ENCODE assay signal across 12 cellular contexts in the genomic region with DNA sequence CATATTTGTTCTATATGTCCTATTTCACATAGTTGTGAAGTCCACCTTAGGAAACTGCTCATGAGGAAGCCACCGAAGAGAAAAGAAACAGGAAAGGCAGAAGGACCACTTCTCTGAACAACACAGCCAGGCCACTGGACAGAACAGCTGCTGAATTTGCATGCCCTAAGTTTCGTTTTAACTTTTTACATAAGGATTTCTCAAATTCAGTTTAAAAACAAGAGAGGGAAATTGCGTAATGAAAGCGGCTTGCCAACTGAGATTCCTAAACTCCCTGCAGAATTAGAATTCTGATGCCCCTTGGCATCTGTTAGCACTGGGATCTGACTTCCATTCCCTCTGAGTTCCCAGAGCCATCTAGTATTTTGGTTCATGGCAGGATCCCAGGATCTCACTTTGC. TPM values are rescaled to one million over a fixed set of nuclear protein-coding genes. Genes with fewer than 3 reads are reported as not detected.
DNase-seq lines count a peak whose midpoint lies in the region; ATAC-seq, FAIRE-seq and TF ChIP-seq lines count a peak whose summit lies in the region.
"Had no signal": no experiment of that assay in that cellular context is flagged by ENCODE, and none has a peak within 500 bp of the region (broad histone marks: within the 10 kb centered on the region; RNA-seq: fewer than 3 reads in every experiment).

No MANE protein-coding gene starts in this region.

- H3K36me3 Mint-ChIP-seq in natural killer cell treated with Interleukin-12 subunit alpha and Interleukin-12 subunit beta and Interleukin-15 and Interleukin-18, amount 100 ng/mL, for 72 hours: no peaks in the 10 kb centered on the region
- H3K36me3 Mint-ChIP-seq: mesothelial cell of epicardium had no signal

- peak overlapping the region; percentile 7; the same call in 1 of the 2 replicates for H3K4me2 ChIP-seq in GM12878 (ENCODE audit: control insufficient read depth, insufficient read depth)

- whole genome bisulfite sequencing in GM12878 (ENCODE audit: insufficient coverage, insufficient replicate concordance, low lambda C conversion rate, missing lambda C conversion rate): 10% methylated on average over 4 of the region's 4 CpGs
- 49 to 58% (median 55%) methylated on average over 4 of the region's 4 CpGs for WGBS in stomach, 5 donors

- no peak for ATAC-seq in GM12878
- peak; percentile 71 for ATAC-seq in left ventricle myocardium superior
- no peak for ATAC-seq in natural killer cell treated with Interleukin-12 subunit alpha and Interleukin-12 subunit beta and Interleukin-15 and Interleukin-18, amount 100 ng/mL, for 72 hours
- ATAC-seq: foreskin keratinocyte had no signal

- H3K36me3 ChIP-seq in GM12878 (ENCODE audit: control insufficient read depth in 2 of 2, insufficient read depth in 2 of 2, low read length in 1 of 2) (no peaks in the 10 kb centered on the region), stomach (no peaks in the 10 kb centered on the region)

- no peak for TF ChIP-seq RAD21 in GM12878 (IDR thresholded peaks at IDR 0.05; ENCODE audit: insufficient read depth, low read depth, low read length)

- CTCF ChIA-PET in GM12878 (lab: Yijun Ruan, JAX): no interaction called here

- H3K9me3 ChIP-seq in GM12878 (replicated peaks; ENCODE audit: control insufficient read depth, insufficient read depth, low read length) (no peaks in the 10 kb centered on the region), stomach (no peaks in the 10 kb centered on the region)

- H3K4me1 Mint-ChIP-seq in natural killer cell treated with Interleukin-12 subunit alpha and Interleukin-12 subunit beta and Interleukin-15 and Interleukin-18, amount 100 ng/mL, for 72 hours (ENCODE audit: low read depth in 2 of 2): peaks cover 0 to 11% of the 10 kb centered on the region in 2 donors

- H3K9me3 Mint-ChIP-seq in natural killer cell treated with Interleukin-12 subunit alpha and Interleukin-12 subunit beta and Interleukin-15 and Interleukin-18, amount 100 ng/mL, for 72 hours: no peaks in the 10 kb centered on the region
- H3K9me3 Mint-ChIP-seq: mesothelial cell of epicardium; T-helper 2 cell treated with Interferon-gamma antibody and Interleukin-4, amounts not matched to agents 5 μg/mL and 100 μg/mL, for 36 hours had no signal

- intact Hi-C loops in GM12878 (cut with micrococcal nuclease; ENCODE audit: unreplicated experiment): no loop called here
- intact Hi-C loops in left ventricle myocardium superior (cut with micrococcal nuclease): no loop called here
- intact Hi-C loops in stomach (cut with DNase I; ENCODE audit: low total_unique reads): no loop called here

- H3K4me3 ChIP-seq in GM08714 (ENCODE audit: low read length) (peak overlapping the region; percentile 17; the same call in 1 of the 2 replicates), GM12878 (no peak overlapping the region), stomach (no peak overlapping the region)

- H2AFZ ChIP-seq in GM12878 (ENCODE audit: control insufficient read depth, low read depth, low read length): no peak overlapping the region

- in situ Hi-C loops in GM12878 (cut with MboI): no loop called here

- H3K27me3 ChIP-seq in GM12878 (replicated peaks in 1 of 2; ENCODE audit: control insufficient read depth in 2 of 2, insufficient read depth in 2 of 2, low read length in 1 of 2): no peaks in the 10 kb centered on the region
- H3K27me3 ChIP-seq in stomach: peaks cover 0 to 6% (median 0%) of the 10 kb centered on the region in 3 donors

- no peak overlapping the region for H3K4me3 Mint-ChIP-seq in natural killer cell treated with Interleukin-12 subunit alpha and Interleukin-12 subunit beta and Interleukin-15 and Interleukin-18, amount 100 ng/mL, for 72 hours
- H3K4me3 Mint-ChIP-seq: mesothelial cell of epicardium; T-helper 2 cell treated with Interferon-gamma antibody and Interleukin-4, amounts not matched to agents 5 μg/mL and 100 μg/mL, for 36 hours had no signal

- H3K4me1 ChIP-seq in GM12878 (ENCODE audit: control insufficient read depth, insufficient read depth, low read length) (0 out of 2 replicates have a peak, but pooled peaks cover 3% of the 10 kb centered on the region), stomach (peaks cover 0 to 17% (median 9%) of the 10 kb centered on the region in 4 donors)
- H3K4me1 ChIP-seq: foreskin keratinocyte had no signal

- TF ChIP-seq CTCF in GM12878 (IDR thresholded peaks at IDR 0.05 in 2 of 3, conservative IDR thresholded peaks at IDR 0.05 in 1 of 3; ENCODE audit: control insufficient read depth in 2 of 3, extremely low read depth in 1 of 3, insufficient read depth in 1 of 3, low read depth in 3 of 3, low read length in 3 of 3): no peak
- no peak for TF ChIP-seq CTCF in stomach (IDR thresholded peaks at IDR 0.05)

- POLR2A ChIA-PET in GM12878 (lab: Charles Lee): no interaction called here

- H3K27ac Mint-ChIP-seq in natural killer cell treated with Interleukin-12 subunit alpha and Interleukin-12 subunit beta and Interleukin-15 and Interleukin-18, amount 100 ng/mL, for 72 hours: no peak overlapping the region
- H3K27ac Mint-ChIP-seq: mesothelial cell of epicardium; T-helper 2 cell treated with Interferon-gamma antibody and Interleukin-4, amounts not matched to agents 5 μg/mL and 100 μg/mL, for 36 hours had no signal

- no peaks in the 10 kb centered on the region for H3K79me2 ChIP-seq in GM12878 (ENCODE audit: control insufficient read depth, insufficient read depth, low read length)

- no peak overlapping the region for H3K9ac ChIP-seq in GM12878 (ENCODE audit: control insufficient read depth, insufficient read depth, low read length)

- no TSS peak for BruUV-seq in GM12878 (replicated peaks; lab: Mats Ljungman, UMichigan)

- SMC1A ChIA-PET in GM12878 (lab: Charles Lee; ENCODE audit: uncharacterized antibody, unreplicated experiment): no interaction called here

- H4K20me1 ChIP-seq in GM12878 (ENCODE audit: control insufficient read depth, insufficient read depth): no peaks in the 10 kb centered on the region

- TF ChIP-seq POLR2A in GM12878 (IDR thresholded peaks at IDR 0.05; ENCODE audit: low read depth, low read length) (no peak), stomach (IDR thresholded peaks at IDR 0.05) (no peak)

- no peak for FAIRE-seq in GM12878 (lab: Jason Lieb, UNC)

- peaks cover 24 to 55% of the 10 kb centered on the region in 2 donors for H3K27me3 Mint-ChIP-seq in natural killer cell treated with Interleukin-12 subunit alpha and Interleukin-12 subunit beta and Interleukin-15 and Interleukin-18, amount 100 ng/mL, for 72 hours

- RAD21 ChIA-PET in GM12878 (lab: Charles Lee; ENCODE audit: unreplicated experiment): no interaction called here

- TF ChIP-seq EP300 in GM12878 (IDR thresholded peaks at IDR 0.05; ENCODE audit: borderline replicate concordance in 1 of 2, control insufficient read depth in 1 of 2, low read depth in 2 of 2, low read length in 2 of 2) (no peak), stomach (IDR thresholded peaks at IDR 0.05) (no peak)

- H3K27ac ChIP-seq in GM12878 (ENCODE audit: control insufficient read depth, insufficient read depth) (no peak overlapping the region), stomach (peak overlapping the region in 4 of 5 donors; percentile 34 to 69 (median 46))
- H3K27ac ChIP-seq: foreskin keratinocyte had no signal

- DNase-seq in GM12878 (ENCODE audit: low read depth, low spot score) (no peak), left ventricle myocardium superior (peak; percentile 29), stomach (no peak), H4 (ENCODE audit: low spot score) (no peak)
- DNase-seq in natural killer cell treated with Interleukin-12 subunit alpha and Interleukin-12 subunit beta and Interleukin-15 and Interleukin-18, amount 100 ng/mL, for 72 hours (ENCODE audit: low spot score): no peak
- DNase-seq in NK-92 treated with Interleukin-12 subunit alpha and Interleukin-12 subunit beta, amount 100 ng/mL, for 24 hours (lab: John Stamatoyannopoulos, UW): no peak
- DNase-seq in activated CD4-positive, alpha-beta T cell treated with anti-CD3 and anti-CD28 coated beads for 48 hours: no peak
- DNase-seq: foreskin keratinocyte, NCI-H69 had no signal

RNA-seq across cellular contexts. Expression of a gene that starts 5.0 kb away (rescaled TPM):
- not detected in 2 replicates for total RNA-seq in GM12878 (2013; cell fraction: nucleolus; rRNA removed)
- total RNA-seq in GM12878 (2014; rRNA removed) (not detected in 2 replicates), GM12878 (2014; rRNA removed; fragmentation: Illumina TruSeq; extraction: Trizol) (not detected in 2 replicates), GM12878 (2021) (not detected in 2 replicates), left ventricle myocardium superior (0.40 TPM), stomach (1 to 10 TPM in 2 of 5 donors, not detected in 3; 1.3 to 6.7 TPM)
- not detected for polyA plus RNA-seq in GM12878 (2011; ENCODE audit: low read depth)
- polyA plus RNA-seq in GM12878 (2011; rRNA removed) (not detected in 2 replicates), GM12878 (2014; fragmentation: Illumina TruSeq; extraction: Trizol) (not detected in 2 replicates), GM12878 (2014; fragmentation: Nextera tagmentation; extraction: Ambion mirVana) (not detected), GM12878 (2014; rRNA removed) (not detected in 2 replicates), GM12878 (2016; fragmentation: Nextera tagmentation; extraction: Ambion mirVana) (not detected), stomach (1 to 10 TPM in 2 of 3 donors, under 1 TPM in 1; 0.63 to 3.6 (median 2.4) TPM)
- not detected in 2 replicates for polyA plus RNA-seq in GM12878 (2011; cell fraction: cytosol; rRNA removed)
- not detected in 2 replicates for polyA plus RNA-seq in GM12878 (2011; cell fraction: nucleus; rRNA removed)
- polyA plus RNA-seq in GM12878 (2012): not detected in 2 replicates
- polyA minus RNA-seq in GM12878 (2011; rRNA and poly(A)+ RNA removed): not detected in 2 replicates
- polyA minus RNA-seq in GM12878 (2011; cell fraction: cytosol; rRNA and poly(A)+ RNA removed): not detected in 2 replicates
- not detected in 2 replicates for polyA minus RNA-seq in GM12878 (2011; cell fraction: nucleus; rRNA and poly(A)+ RNA removed)
- total RNA-seq in natural killer cell treated with Interleukin-12 subunit alpha and Interleukin-12 subunit beta and Interleukin-15 and Interleukin-18, amount 100 ng/mL, for 72 hours: not detected
- total RNA-seq in H4 (2014; rRNA removed; shearing (Covaris generic)): not detected in 2 replicates
- total RNA-seq: foreskin keratinocyte, mesothelial cell of epicardium had no signal
- polyA plus RNA-seq: foreskin keratinocyte had no signal

RNA-seq across cellular contexts. Expression of a gene that starts 28.7 kb away (rescaled TPM):
- not detected in 2 replicates for total RNA-seq in GM12878 (2013; cell fraction: nucleolus; rRNA removed)
- total RNA-seq in GM12878 (2014; rRNA removed) (not detected in 2 replicates), GM12878 (2014; rRNA removed; fragmentation: Illumina TruSeq; extraction: Trizol) (not detected in 2 replicates), GM12878 (2021) (not detected in 2 replicates), left ventricle myocardium superior (5.4 TPM), stomach (1 to 10 TPM in 3 of 5 donors, not detected in 2; 2.0 to 4.0 (median 2.8) TPM)
- polyA plus RNA-seq in GM12878 (2011; ENCODE audit: low read depth): not detected
- polyA plus RNA-seq in GM12878 (2011; rRNA removed) (not detected in 2 replicates), GM12878 (2014; fragmentation: Illumina TruSeq; extraction: Trizol) (not detected in 2 replicates), GM12878 (2014; fragmentation: Nextera tagmentation; extraction: Ambion mirVana) (not detected), GM12878 (2014; rRNA removed) (not detected in 2 replicates), GM12878 (2016; fragmentation: Nextera tagmentation; extraction: Ambion mirVana) (not detected), stomach (10 to 100 TPM in 2 of 3 donors, 1 to 10 TPM in 1; 2.0 to 80.0 (median 29.0) TPM)
- not detected in 2 replicates for polyA plus RNA-seq in GM12878 (2011; cell fraction: cytosol; rRNA removed)
- polyA plus RNA-seq in GM12878 (2011; cell fraction: nucleus; rRNA removed): not detected in 2 replicates
- not detected in 2 replicates for polyA plus RNA-seq in GM12878 (2012)
- not detected in 2 replicates for polyA minus RNA-seq in GM12878 (2011; rRNA and poly(A)+ RNA removed)
- not detected in 2 replicates for polyA minus RNA-seq in GM12878 (2011; cell fraction: cytosol; rRNA and poly(A)+ RNA removed)
- not detected in 2 replicates for polyA minus RNA-seq in GM12878 (2011; cell fraction: nucleus; rRNA and poly(A)+ RNA removed)
- not detected for total RNA-seq in natural killer cell treated with Interleukin-12 subunit alpha and Interleukin-12 subunit beta and Interleukin-15 and Interleukin-18, amount 100 ng/mL, for 72 hours
- not detected in 2 replicates for total RNA-seq in H4 (2014; rRNA removed; shearing (Covaris generic))
- total RNA-seq: foreskin keratinocyte, mesothelial cell of epicardium had no signal
- polyA plus RNA-seq: foreskin keratinocyte had no signal

RNA-seq across cellular contexts. Expression of a gene that starts 42.0 kb away (rescaled TPM):
- not detected in 2 replicates for total RNA-seq in GM12878 (2013; cell fraction: nucleolus; rRNA removed)
- total RNA-seq in GM12878 (2014; rRNA removed) (not detected in 2 replicates), GM12878 (2014; rRNA removed; fragmentation: Illumina TruSeq; extraction: Trizol) (not detected in 2 replicates), GM12878 (2021) (not detected in 2 replicates), left ventricle myocardium superior (0.82 TPM), stomach (10 to 100 TPM in 1 of 5 donors, not detected in 4; 29.5 TPM)
- not detected for polyA plus RNA-seq in GM12878 (2011; ENCODE audit: low read depth)
- polyA plus RNA-seq in GM12878 (2011; rRNA removed) (not detected in 2 replicates), GM12878 (2014; fragmentation: Illumina TruSeq; extraction: Trizol) (not detected in 2 replicates), GM12878 (2014; fragmentation: Nextera tagmentation; extraction: Ambion mirVana) (not detected), GM12878 (2014; rRNA removed) (not detected in 2 replicates), GM12878 (2016; fragmentation: Nextera tagmentation; extraction: Ambion mirVana) (not detected), stomach (10 to 100 TPM in 1 of 3 donors, 1 to 10 TPM in 1, under 1 TPM in 1; 0.65 to 17.3 (median 6.7) TPM)
- not detected in 2 replicates for polyA plus RNA-seq in GM12878 (2011; cell fraction: cytosol; rRNA removed)
- polyA plus RNA-seq in GM12878 (2011; cell fraction: nucleus; rRNA removed): not detected in 2 replicates
- not detected in 2 replicates for polyA plus RNA-seq in GM12878 (2012)
- polyA minus RNA-seq in GM12878 (2011; rRNA and poly(A)+ RNA removed): not detected in 2 replicates
- polyA minus RNA-seq in GM12878 (2011; cell fraction: cytosol; rRNA and poly(A)+ RNA removed): not detected in 2 replicates
- not detected in 2 replicates for polyA minus RNA-seq in GM12878 (2011; cell fraction: nucleus; rRNA and poly(A)+ RNA removed)
- total RNA-seq in natural killer cell treated with Interleukin-12 subunit alpha and Interleukin-12 subunit beta and Interleukin-15 and Interleukin-18, amount 100 ng/mL, for 72 hours: not detected
- not detected in 2 replicates for total RNA-seq in H4 (2014; rRNA removed; shearing (Covaris generic))
- total RNA-seq: foreskin keratinocyte, mesothelial cell of epicardium had no signal
- polyA plus RNA-seq: foreskin keratinocyte had no signal

RNA-seq across cellular contexts. Expression of a gene that starts 44.3 kb away (rescaled TPM):
- total RNA-seq in GM12878 (2013; cell fraction: nucleolus; rRNA removed): not detected in 2 replicates
- not detected in 2 replicates for total RNA-seq in GM12878 (2014; rRNA removed)
- not detected in 2 replicates for total RNA-seq in GM12878 (2014; rRNA removed; fragmentation: Illumina TruSeq; extraction: Trizol)
- total RNA-seq in GM12878 (2021): not detected in 2 replicates
- not detected for polyA plus RNA-seq in GM12878 (2011; ENCODE audit: low read depth)
- not detected in 2 replicates for polyA plus RNA-seq in GM12878 (2011; rRNA removed)
- not detected in 2 replicates for polyA plus RNA-seq in GM12878 (2011; cell fraction: cytosol; rRNA removed)
- polyA plus RNA-seq in GM12878 (2011; cell fraction: nucleus; rRNA removed): not detected in 2 replicates
- polyA plus RNA-seq in GM12878 (2012): not detected in 2 replicates
- not detected in 2 replicates for polyA plus RNA-seq in GM12878 (2014; fragmentation: Illumina TruSeq; extraction: Trizol)
- not detected for polyA plus RNA-seq in GM12878 (2014; fragmentation: Nextera tagmentation; extraction: Ambion mirVana)
- polyA plus RNA-seq in GM12878 (2014; rRNA removed): not detected in 2 replicates
- polyA plus RNA-seq in GM12878 (2016; fragmentation: Nextera tagmentation; extraction: Ambion mirVana): not detected
- not detected in 2 replicates for polyA minus RNA-seq in GM12878 (2011; rRNA and poly(A)+ RNA removed)
- not detected in 2 replicates for polyA minus RNA-seq in GM12878 (2011; cell fraction: cytosol; rRNA and poly(A)+ RNA removed)
- polyA minus RNA-seq in GM12878 (2011; cell fraction: nucleus; rRNA and poly(A)+ RNA removed): not detected in 2 replicates
- not detected for total RNA-seq in left ventricle myocardium superior
- total RNA-seq in stomach: not detected
- not detected for polyA plus RNA-seq in stomach
- not detected for total RNA-seq in natural killer cell treated with Interleukin-12 subunit alpha and Interleukin-12 subunit beta and Interleukin-15 and Interleukin-18, amount 100 ng/mL, for 72 hours
- total RNA-seq in H4 (2014; rRNA removed; shearing (Covaris generic)): not detected in 2 replicates
- total RNA-seq: foreskin keratinocyte, mesothelial cell of epicardium had no signal
- polyA plus RNA-seq: foreskin keratinocyte had no signal

RNA-seq across cellular contexts. Expression of a gene that starts 48.8 kb away (rescaled TPM):
- total RNA-seq in GM12878 (2013; cell fraction: nucleolus; rRNA removed): not detected in 2 replicates
- 0.28 and 0.33 TPM in 2 replicates for total RNA-seq in GM12878 (2014; rRNA removed)
- not detected in 2 replicates for total RNA-seq in GM12878 (2014; rRNA removed; fragmentation: Illumina TruSeq; extraction: Trizol)
- 0.54 TPM in 1 of 2 replicates, not detected in the other for total RNA-seq in GM12878 (2021)
- not detected for polyA plus RNA-seq in GM12878 (2011; ENCODE audit: low read depth)
- polyA plus RNA-seq in GM12878 (2011; rRNA removed): 0.14 TPM in 1 of 2 replicates, not detected in the other
- polyA plus RNA-seq in GM12878 (2011; cell fraction: cytosol; rRNA removed): 0.15 TPM in 1 of 2 replicates, not detected in the other
- polyA plus RNA-seq in GM12878 (2011; cell fraction: nucleus; rRNA removed): not detected in 2 replicates
- 0.39 TPM in 1 of 2 replicates, not detected in the other for polyA plus RNA-seq in GM12878 (2012)
- not detected in 2 replicates for polyA plus RNA-seq in GM12878 (2014; fragmentation: Illumina TruSeq; extraction: Trizol)
- polyA plus RNA-seq in GM12878 (2014; fragmentation: Nextera tagmentation; extraction: Ambion mirVana): 1 to 10 TPM in 1 of 2 experiments, under 1 TPM in 1; 0.84 to 1.8 TPM
- 0.28 and 0.40 TPM in 2 replicates for polyA plus RNA-seq in GM12878 (2014; rRNA removed)
- under 1 TPM in 1 of 2 experiments, not detected in 1; 0.40 TPM for polyA plus RNA-seq in GM12878 (2016; fragmentation: Nextera tagmentation; extraction: Ambion mirVana)
- not detected in 2 replicates for polyA minus RNA-seq in GM12878 (2011; rRNA and poly(A)+ RNA removed)
- polyA minus RNA-seq in GM12878 (2011; cell fraction: cytosol; rRNA and poly(A)+ RNA removed): not detected in 2 replicates
- not detected in 2 replicates for polyA minus RNA-seq in GM12878 (2011; cell fraction: nucleus; rRNA and poly(A)+ RNA removed)
- not detected for total RNA-seq in left ventricle myocardium superior
- total RNA-seq in stomach: not detected
- polyA plus RNA-seq in stomach: not detected
- 1 to 10 TPM; 3.5 to 4.8 TPM for total RNA-seq in natural killer cell treated with Interleukin-12 subunit alpha and Interleukin-12 subunit beta and Interleukin-15 and Interleukin-18, amount 100 ng/mL, for 72 hours
- total RNA-seq in H4 (2014; rRNA removed; shearing (Covaris generic)): not detected in 2 replicates
- total RNA-seq: foreskin keratinocyte, mesothelial cell of epicardium had no signal
- polyA plus RNA-seq: foreskin keratinocyte had no signal
